ENCODE assay signal across 8 cellular contexts in the genomic region with DNA sequence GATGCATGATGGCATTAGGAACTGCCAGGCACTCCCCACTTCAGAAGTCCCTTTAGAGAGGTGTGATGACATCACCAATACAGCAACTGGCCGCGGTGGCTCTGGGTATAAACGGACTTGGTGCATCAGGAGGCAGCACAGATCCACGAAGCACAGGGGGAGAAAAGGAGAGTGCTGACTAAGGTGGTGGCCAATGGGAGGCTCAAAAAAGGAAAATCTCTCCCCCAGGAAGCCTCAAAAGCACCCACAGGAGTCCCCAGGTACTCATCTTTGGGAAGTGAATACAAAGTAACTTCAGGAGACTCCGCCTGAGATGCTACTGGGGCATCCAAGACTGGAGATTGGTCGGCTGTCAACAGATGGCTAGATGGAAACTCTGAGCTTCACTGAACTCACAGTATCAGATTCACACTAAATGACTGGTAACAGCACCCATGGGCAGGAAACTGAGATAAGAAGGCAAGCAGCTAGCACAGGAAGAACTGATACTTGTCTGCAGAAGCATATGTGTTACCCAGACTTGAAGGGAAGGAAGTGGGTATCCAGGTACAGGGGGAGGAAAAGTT. TPM values are rescaled to one million over a fixed set of nuclear protein-coding genes. Genes with fewer than 3 reads are reported as not detected.
DNase-seq lines count a peak whose midpoint lies in the region; ATAC-seq and TF ChIP-seq lines count a peak whose summit lies in the region.

No MANE protein-coding gene starts in this region.

- peaks cover 49 to 61% (median 53%) of the 10 kb centered on the region in 3 donors for H3K4me1 Mint-ChIP-seq in naive B cell

- H3K36me3 Mint-ChIP-seq in naive B cell: peaks cover 0 to 8% of the 10 kb centered on the region in 2 donors

- WGBS in psoas muscle, 3 donors: 76 to 83% (median 82%) methylated on average over 6 of the region's 6 CpGs

- H3K4me3 ChIP-seq in gastrocnemius medialis (no peak overlapping the region), psoas muscle (no peak overlapping the region)

- no peaks in the 10 kb centered on the region for H3K36me3 ChIP-seq in gastrocnemius medialis
- no peaks in the 10 kb centered on the region for H3K36me3 ChIP-seq in psoas muscle (ENCODE audit: insufficient read depth in 1 of 2, low read depth in 1 of 2)

- TF ChIP-seq CTCF in gastrocnemius medialis (IDR thresholded peaks at IDR 0.05 in 4 of 5, conservative IDR thresholded peaks at IDR 0.05 in 1 of 5): no peak
- TF ChIP-seq CTCF in psoas muscle (IDR thresholded peaks at IDR 0.05): no peak

- peak; percentile 91 for ATAC-seq in GM18870 (IDR thresholded peaks at IDR 0.05; ENCODE audit: unreplicated experiment)
- peak; percentile 89 for ATAC-seq in HG03025 (IDR thresholded peaks at IDR 0.05; ENCODE audit: low FRiP score, unreplicated experiment)
- ATAC-seq in naive B cell (ENCODE audit: low read depth in 2 of 2): peak; percentile 51 to 56
- no peak for ATAC-seq in gastrocnemius medialis
- ATAC-seq in psoas muscle: no peak

- in situ Hi-C loops in gastrocnemius medialis (cut with MboI; ENCODE audit: low sequenced_read_pairs in 4 of 4) (loop anchor here in 2 of 4 donors (10.0 to 25.0 kb wide), 2 partner anchors 135 to 313 kb away; no protein-coding TSS in a partner anchor), ACHN (cut with HindIII; ENCODE audit: low pct_ligation_motif_present, low pct_unique_long_range_greater_than_20kb, low sequenced_read_pairs) (no loop called here)

- no peaks in the 10 kb centered on the region for H3K27me3 Mint-ChIP-seq in naive B cell

- H3K4me3 Mint-ChIP-seq in naive B cell: peak overlapping the region; percentile 20 to 73 (median 54)

- peaks cover 0 to 5% (median 1%) of the 10 kb centered on the region in 7 donors for H3K9me3 Mint-ChIP-seq in naive B cell

- no peak for TF ChIP-seq POLR2A in gastrocnemius medialis (IDR thresholded peaks at IDR 0.05)

- H3K27ac Mint-ChIP-seq in naive B cell: peak overlapping the region; percentile 40 to 95 (median 80)

- no peak overlapping the region for H3K27ac ChIP-seq in gastrocnemius medialis
- no peak overlapping the region for H3K27ac ChIP-seq in psoas muscle

- H3K27me3 ChIP-seq in gastrocnemius medialis: no peaks in the 10 kb centered on the region
- H3K27me3 ChIP-seq in psoas muscle (ENCODE audit: insufficient read depth in 3 of 3, low read length in 2 of 3): no peaks in the 10 kb centered on the region

- intact Hi-C loops in gastrocnemius medialis (cut with DNase I; ENCODE audit: low total_unique reads) (no loop called here), psoas muscle (cut with DNase I) (no loop called here)

- H3K4me1 ChIP-seq in gastrocnemius medialis: peaks cover 15% of the 10 kb centered on the region in 2 donors
- H3K4me1 ChIP-seq in psoas muscle: peaks cover 11% of the 10 kb centered on the region

- DNase-seq in activated CD4-positive, alpha-beta T cell treated with anti-CD3 and anti-CD28 coated beads, Interleukin-2, amount 50 U/mL, for 1 hour: peak; percentile 47
- DNase-seq in naive B cell: peak; percentile 42
- no peak for DNase-seq in gastrocnemius medialis
- no peak for DNase-seq in ACHN
- DNase-seq in NCI-H187 (lab: John Stamatoyannopoulos, UW): no peak
- no peak for DNase-seq in psoas muscle

- H3K9me3 ChIP-seq in gastrocnemius medialis: no peaks in the 10 kb centered on the region
- no peaks in the 10 kb centered on the region for H3K9me3 ChIP-seq in psoas muscle

RNA-seq across cellular contexts. Expression of a gene that starts 7.6 kb away (rescaled TPM):
- polyA plus RNA-seq in naive B cell (ENCODE audit: low read depth in 6 of 6): 1 to 10 TPM in 5 of 6 donors, under 1 TPM in 1; 0.19 to 6.7 (median 3.2) TPM
- 1 to 10 TPM; 1.8 to 6.9 (median 3.8) TPM for total RNA-seq in gastrocnemius medialis
- total RNA-seq in psoas muscle: 10 to 100 TPM in 1 of 4 donors, 1 to 10 TPM in 3; 1.8 to 13.1 (median 3.1) TPM
- polyA plus RNA-seq in psoas muscle: under 1 TPM; 0.18 to 0.94 (median 0.70) TPM

Comparison
In these comparisons a context has a peak if more than half of its experiments do, and no peak if none do; other contexts are left out.
1. ATAC-seq: peak in GM18870 (single experiment), HG03025 (single experiment) and naive B cell (2 of 2); none in gastrocnemius medialis (0 of 2) and psoas muscle (0 of 4).
2. DNase-seq: peak in activated CD4-positive, alpha-beta T cell treated with anti-CD3 and anti-CD28 coated beads, Interleukin-2, amount 50 U/mL, for 1 hour (single experiment) and naive B cell (single experiment); none in gastrocnemius medialis (0 of 2), ACHN (single experiment), NCI-H187 (0 of 2) and psoas muscle (0 of 2).